Comparison of ENCODE assay signal across 14 cellular contexts in genomic region chr11:69969890-69970784, GRCh38.
DNase-seq lines count a peak whose midpoint lies in the region; ATAC-seq, FAIRE-seq and TF ChIP-seq lines count a peak whose summit lies in the region.
"Had no signal": no experiment of that assay in that cellular context is flagged by ENCODE, and none has a peak within 500 bp of the region (broad histone marks: within the 10 kb centered on the region; RNA-seq: fewer than 3 reads in every experiment).

No MANE protein-coding gene starts in this region.

- no peak overlapping the region for H3K9ac ChIP-seq in DND-41 (ENCODE audit: low read depth, low read length)
- no peak overlapping the region for H3K9ac ChIP-seq in HCT116 (ENCODE audit: low read length)
- H3K9ac ChIP-seq in GM12878 (ENCODE audit: control insufficient read depth, insufficient read depth, low read length), result no peak overlapping the region

- FAIRE-seq in GM12878 (lab: Jason Lieb, UNC), result no peak

- no peak for DNase-seq in DND-41
- no peak for DNase-seq in HCT116 (ENCODE audit: low read depth, low spot score)
- DNase-seq in GM12878 (ENCODE audit: low read depth, low spot score), result no peak
- DNase-seq in naive thymus-derived CD4-positive, alpha-beta T cell, result peak in 4 of 9 donors; percentile 14 to 23 (median 17)
- no peak for DNase-seq in hippocampal formation (lab: John Stamatoyannopoulos, UW)
- no peak for DNase-seq in MCF 10A (ENCODE audit: unreplicated experiment)
- DNase-seq in globus pallidus (ENCODE audit: low spot score), result no peak
- DNase-seq: body of pancreas; effector CD8-positive, alpha-beta T cell; islet precursor cell; KBM-7; NCI-H1694 treated with DMSO at 0.1 percent for 48 hours; NCI-H748 treated with DMSO at 0.1 percent for 48 hours; SHP77 treated with DMSO at 0.1 percent for 48 hours had no signal

- H4K20me1 ChIP-seq in DND-41 (ENCODE audit: insufficient read depth, low read length) (no peaks in the 10 kb centered on the region; the same call in 1 of the 2 replicates), HCT116 (ENCODE audit: insufficient read depth) (no peaks in the 10 kb centered on the region), GM12878 (ENCODE audit: control insufficient read depth, insufficient read depth) (no peaks in the 10 kb centered on the region)

- no peak overlapping the region for H3K27ac ChIP-seq in DND-41 (ENCODE audit: low read length)
- H3K27ac ChIP-seq in HCT116 (ENCODE audit: low read depth, low read length), result no peak overlapping the region
- no peak overlapping the region for H3K27ac ChIP-seq in GM12878 (ENCODE audit: control insufficient read depth, insufficient read depth)
- H3K27ac ChIP-seq in naive thymus-derived CD4-positive, alpha-beta T cell (ENCODE audit: low read depth, low read length), result peak overlapping the region; percentile 23

- TF ChIP-seq CTCF in DND-41 (IDR thresholded peaks at IDR 0.05; ENCODE audit: borderline replicate concordance, extremely low read depth, low read length, poor library complexity, severe bottlenecking) (no peak), HCT116 (IDR thresholded peaks at IDR 0.05 in 2 of 3, conservative IDR thresholded peaks at IDR 0.05 in 1 of 3; ENCODE audit: borderline replicate concordance in 1 of 3, insufficient read depth in 1 of 3, low read depth in 2 of 3, low read length in 2 of 3) (no peak), GM12878 (IDR thresholded peaks at IDR 0.05 in 2 of 3, conservative IDR thresholded peaks at IDR 0.05 in 1 of 3; ENCODE audit: control insufficient read depth in 2 of 3, extremely low read depth in 1 of 3, insufficient read depth in 1 of 3, low read depth in 3 of 3, low read length in 3 of 3) (no peak), MCF 10A (IDR thresholded peaks at IDR 0.05; ENCODE audit: unreplicated experiment) (no peak)

- intact Hi-C loops in HCT116 (cut with micrococcal nuclease) (no loop called here), GM12878 (cut with micrococcal nuclease; ENCODE audit: unreplicated experiment) (no loop called here), MCF 10A (cut with micrococcal nuclease) (no loop called here)
- intact Hi-C loops in naive thymus-derived CD4-positive, alpha-beta T cell (cut with micrococcal nuclease), result no loop called here

- POLR2A ChIA-PET in HCT116 (lab: Charles Lee) (no interaction called here), GM12878 (lab: Charles Lee) (no interaction called here), MCF 10A (lab: Yijun Ruan, JAX) (no interaction called here)
- POLR2A ChIA-PET in naive thymus-derived CD4-positive, alpha-beta T cell (lab: Charles Lee), result no interaction called here

- H3K36me3 ChIP-seq in DND-41 (ENCODE audit: insufficient read depth, low read length) (no peaks in the 10 kb centered on the region), HCT116 (ENCODE audit: control insufficient read depth in 1 of 2, insufficient read depth in 2 of 2, low read length in 2 of 2) (no peaks in the 10 kb centered on the region), GM12878 (ENCODE audit: control insufficient read depth in 2 of 2, insufficient read depth in 2 of 2, low read length in 1 of 2) (no peaks in the 10 kb centered on the region)
- no peaks in the 10 kb centered on the region for H3K36me3 ChIP-seq in naive thymus-derived CD4-positive, alpha-beta T cell (ENCODE audit: control insufficient read depth in 2 of 3, insufficient read depth in 3 of 3, low read length in 3 of 3)

- no peaks in the 10 kb centered on the region for H3K9me3 ChIP-seq in DND-41 (ENCODE audit: insufficient read depth, low read length, severe bottlenecking)
- no peaks in the 10 kb centered on the region for H3K9me3 ChIP-seq in HCT116 (ENCODE audit: control insufficient read depth in 1 of 2, insufficient read depth in 1 of 2, low read depth in 1 of 2, low read length in 2 of 2)
- H3K9me3 ChIP-seq in GM12878 (replicated peaks; ENCODE audit: control insufficient read depth, insufficient read depth, low read length), result no peaks in the 10 kb centered on the region
- no peaks in the 10 kb centered on the region for H3K9me3 ChIP-seq in naive thymus-derived CD4-positive, alpha-beta T cell (ENCODE audit: control insufficient read depth in 2 of 3, low read length in 3 of 3)
- H3K9me3 ChIP-seq: body of pancreas had no signal

- peaks cover 0 to 22% (median 12%) of the 10 kb centered on the region in 7 donors for H3K4me1 Mint-ChIP-seq in naive thymus-derived CD4-positive, alpha-beta T cell
- no peaks in the 10 kb centered on the region for H3K4me1 Mint-ChIP-seq in MCF 10A (ENCODE audit: insufficient read depth, unreplicated experiment)

- ATAC-seq in DND-41 (ENCODE audit: insufficient read depth, low read depth) (no peak), HCT116 (no peak), GM12878 (no peak)
- ATAC-seq in naive thymus-derived CD4-positive, alpha-beta T cell, result peak; percentile 33
- ATAC-seq: body of pancreas had no signal

- no peak overlapping the region for H3K4me3 ChIP-seq in DND-41 (ENCODE audit: low read depth in 1 of 2, low read length in 2 of 2)
- no peak overlapping the region for H3K4me3 ChIP-seq in HCT116 (replicated peaks in 1 of 2; ENCODE audit: low read depth in 1 of 2, low read length in 2 of 2)
- H3K4me3 ChIP-seq in GM12878, result no peak overlapping the region
- H3K4me3 ChIP-seq in naive thymus-derived CD4-positive, alpha-beta T cell (ENCODE audit: low read length), result no peak overlapping the region
- H3K4me3 ChIP-seq: body of pancreas had no signal

- H3K79me2 ChIP-seq in DND-41 (ENCODE audit: insufficient read depth, low read length), result no peaks in the 10 kb centered on the region
- no peaks in the 10 kb centered on the region for H3K79me2 ChIP-seq in HCT116 (ENCODE audit: insufficient read depth, low read length)
- no peaks in the 10 kb centered on the region for H3K79me2 ChIP-seq in GM12878 (ENCODE audit: control insufficient read depth, insufficient read depth, low read length)

- no peaks in the 10 kb centered on the region for H3K9me2 ChIP-seq in HCT116 (ENCODE audit: insufficient read depth)

- peaks cover 0 to 9% (median 0%) of the 10 kb centered on the region in 5 donors for H3K27me3 Mint-ChIP-seq in naive thymus-derived CD4-positive, alpha-beta T cell
- H3K27me3 Mint-ChIP-seq in MCF 10A (ENCODE audit: insufficient read depth, unreplicated experiment), result no peaks in the 10 kb centered on the region

- H2AFZ ChIP-seq in DND-41 (ENCODE audit: low read depth, low read length), result peak overlapping the region; percentile 49
- peak overlapping the region; percentile 61 for H2AFZ ChIP-seq in HCT116 (ENCODE audit: low read depth, low read length, poor library complexity, severe bottlenecking)
- peak overlapping the region; percentile 13 for H2AFZ ChIP-seq in GM12878 (ENCODE audit: control insufficient read depth, low read depth, low read length)

- H3K4me3 Mint-ChIP-seq in naive thymus-derived CD4-positive, alpha-beta T cell, result peak overlapping the region in 8 of 10 donors; percentile 12 to 64 (median 30)
- H3K4me3 Mint-ChIP-seq in MCF 10A (ENCODE audit: unreplicated experiment), result no peak overlapping the region

- BruUV-seq in HCT116 (replicated peaks; lab: Mats Ljungman, UMichigan), result no TSS peak
- BruUV-seq in GM12878 (replicated peaks; lab: Mats Ljungman, UMichigan), result no TSS peak
- BruUV-seq in MCF 10A (replicated peaks; lab: Mats Ljungman, UMichigan), result no TSS peak

- 51% methylated on average over 20 of the region's 21 CpGs for WGBS in GM12878 (ENCODE audit: insufficient coverage, insufficient replicate concordance, low lambda C conversion rate, missing lambda C conversion rate)

- CTCF ChIA-PET in HCT116 (lab: Charles Lee), result no interaction called here
- CTCF ChIA-PET in GM12878 (lab: Yijun Ruan, JAX), result no interaction called here
- CTCF ChIA-PET in naive thymus-derived CD4-positive, alpha-beta T cell (lab: Charles Lee), result no interaction called here
- CTCF ChIA-PET in MCF 10A (lab: Yijun Ruan, JAX), result no interaction called here

- H3K4me2 ChIP-seq in DND-41 (ENCODE audit: insufficient read depth, low read length) (no peak overlapping the region), HCT116 (ENCODE audit: low read length) (no peak overlapping the region), GM12878 (ENCODE audit: control insufficient read depth, insufficient read depth) (no peak overlapping the region)

- in situ Hi-C loops in GM12878 (cut with MboI), result no loop called here

- RAD21 ChIA-PET in HCT116 (lab: Charles Lee; ENCODE audit: low non-redundant PET in 1 of 2, low total read pairs in 2 of 2, uncharacterized antibody in 2 of 2, unreplicated experiment in 2 of 2) (no interaction called here), GM12878 (lab: Charles Lee; ENCODE audit: unreplicated experiment) (no interaction called here)

- TF ChIP-seq EP300 in GM12878 (IDR thresholded peaks at IDR 0.05; ENCODE audit: borderline replicate concordance in 1 of 2, control insufficient read depth in 1 of 2, low read depth in 2 of 2, low read length in 2 of 2), result no peak

- TF ChIP-seq POLR2A in HCT116 (IDR thresholded peaks at IDR 0.05; ENCODE audit: borderline replicate concordance, extremely low read depth, insufficient read depth, insufficient read length) (no peak), GM12878 (IDR thresholded peaks at IDR 0.05; ENCODE audit: low read depth, low read length) (no peak)

- H3K36me3 Mint-ChIP-seq in naive thymus-derived CD4-positive, alpha-beta T cell, result no peaks in the 10 kb centered on the region
- H3K36me3 Mint-ChIP-seq in MCF 10A (ENCODE audit: insufficient read depth, unreplicated experiment), result peaks cover 6% of the 10 kb centered on the region

- SMC1A ChIA-PET in GM12878 (lab: Charles Lee; ENCODE audit: uncharacterized antibody, unreplicated experiment), result no interaction called here

- no peaks in the 10 kb centered on the region for H3K9me3 Mint-ChIP-seq in naive thymus-derived CD4-positive, alpha-beta T cell
- H3K9me3 Mint-ChIP-seq in MCF 10A (ENCODE audit: unreplicated experiment), result no peaks in the 10 kb centered on the region

- peak overlapping the region; percentile 12 to 90 (median 62) for H3K27ac Mint-ChIP-seq in naive thymus-derived CD4-positive, alpha-beta T cell
- no peak overlapping the region for H3K27ac Mint-ChIP-seq in MCF 10A (ENCODE audit: low read depth, unreplicated experiment)

- TF ChIP-seq RAD21 in HCT116 (IDR thresholded peaks at IDR 0.05; ENCODE audit: low read depth) (no peak), GM12878 (IDR thresholded peaks at IDR 0.05; ENCODE audit: insufficient read depth, low read depth, low read length) (no peak)

- H3K27me3 ChIP-seq in DND-41 (ENCODE audit: insufficient read depth, low read length, poor library complexity) (no peaks in the 10 kb centered on the region), HCT116 (ENCODE audit: insufficient read depth, low read length) (no peaks in the 10 kb centered on the region), GM12878 (replicated peaks in 1 of 2; ENCODE audit: control insufficient read depth in 2 of 2, insufficient read depth in 2 of 2, low read length in 1 of 2) (no peaks in the 10 kb centered on the region; a peak in 1 of 4 replicates)
- no peaks in the 10 kb centered on the region for H3K27me3 ChIP-seq in naive thymus-derived CD4-positive, alpha-beta T cell (ENCODE audit: control insufficient read depth in 2 of 2, insufficient read depth in 2 of 2, low read length in 2 of 2)
- H3K27me3 ChIP-seq: body of pancreas had no signal

- H3K4me1 ChIP-seq in DND-41 (ENCODE audit: insufficient read depth, low read length) (peaks cover 7% of the 10 kb centered on the region), HCT116 (ENCODE audit: control insufficient read depth in 1 of 2, insufficient read depth in 2 of 2, low read length in 2 of 2) (peaks cover 4 to 27% of the 10 kb centered on the region in 2 experiments; a peak in 3 of 4 replicates), GM12878 (ENCODE audit: control insufficient read depth, insufficient read depth, low read length) (peaks cover 7% of the 10 kb centered on the region)
- H3K4me1 ChIP-seq in naive thymus-derived CD4-positive, alpha-beta T cell (ENCODE audit: control insufficient read depth in 2 of 2, insufficient read depth in 2 of 2, low read length in 2 of 2), result peaks cover 0 to 10% of the 10 kb centered on the region in 2 donors
